ENCODE assay signal across 10 cellular contexts in the genomic region with DNA sequence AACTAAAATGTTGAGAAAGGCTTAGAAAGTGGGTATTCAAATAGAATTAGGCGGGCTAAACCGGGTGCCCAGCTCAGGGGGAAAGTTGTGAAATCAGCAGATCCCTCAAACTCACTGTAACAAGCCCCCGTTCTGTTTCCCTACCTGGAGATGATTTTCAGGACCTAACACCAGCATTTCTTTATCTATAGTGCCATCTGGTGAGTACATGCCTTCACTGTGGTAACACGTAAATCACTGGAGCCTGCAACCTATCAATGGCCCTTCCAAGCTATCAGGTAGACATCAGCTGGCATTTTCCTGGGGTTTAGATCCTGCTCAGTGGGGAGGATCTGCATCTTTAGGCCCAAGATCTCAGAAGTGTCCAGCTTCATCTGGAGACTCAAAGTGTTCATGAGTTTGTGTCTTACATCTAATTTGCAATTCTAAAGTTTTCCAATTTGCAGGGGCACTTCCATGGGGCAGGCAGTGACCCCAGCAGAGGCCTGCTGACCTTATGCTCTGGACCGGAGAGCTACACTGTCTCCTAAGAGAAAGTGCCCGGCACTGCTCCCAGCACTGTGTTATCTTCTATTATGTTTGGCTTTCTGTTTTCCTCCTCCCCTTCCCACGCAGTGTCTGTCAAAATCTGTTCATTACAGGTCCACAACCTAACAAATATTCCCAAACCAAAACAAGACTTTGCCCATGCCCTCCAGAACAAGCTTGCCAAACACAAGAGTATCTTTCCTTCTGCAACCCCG.
DNase-seq lines count a peak whose midpoint lies in the region; ATAC-seq and TF ChIP-seq lines count a peak whose summit lies in the region.
"Had no signal": no experiment of that assay in that cellular context is flagged by ENCODE, and none has a peak within 500 bp of the region (broad histone marks: within the 10 kb centered on the region; RNA-seq: fewer than 3 reads in every experiment).

No MANE protein-coding gene starts in this region.

- no peaks in the 10 kb centered on the region for H3K36me3 ChIP-seq in WERI-Rb-1
- H3K36me3 ChIP-seq in neuronal stem cell (replicated peaks in 1 of 2; ENCODE audit: control insufficient read depth in 2 of 2, insufficient read depth in 2 of 2, low read length in 2 of 2): no peaks in the 10 kb centered on the region
- no peaks in the 10 kb centered on the region for H3K36me3 ChIP-seq in gastroesophageal sphincter

- H3K14ac ChIP-seq in neuronal stem cell (ENCODE audit: low read length): no peak overlapping the region

- no peak for TF ChIP-seq EP300 in gastroesophageal sphincter (IDR thresholded peaks at IDR 0.05)

- H4K91ac ChIP-seq in neuronal stem cell (ENCODE audit: low read depth, low read length, poor library complexity): no peak overlapping the region

- TF ChIP-seq CTCF in NB4 (IDR thresholded peaks at IDR 0.05; ENCODE audit: low read depth, low read length) (no peak), WERI-Rb-1 (IDR thresholded peaks at IDR 0.05; ENCODE audit: low read depth, low read length) (peak; percentile 55), gastroesophageal sphincter (IDR thresholded peaks at IDR 0.05) (peak in 1 of 4 experiments; percentile 20), lower leg skin (IDR thresholded peaks at IDR 0.05) (no peak)

- H3K9me3 ChIP-seq in WERI-Rb-1 (ENCODE audit: severe bottlenecking): no peaks in the 10 kb centered on the region
- H3K9me3 ChIP-seq in neuronal stem cell (replicated peaks in 1 of 2; ENCODE audit: control insufficient read depth in 2 of 2, insufficient read depth in 1 of 2, low read depth in 1 of 2, low read length in 2 of 2): no peaks in the 10 kb centered on the region
- H3K9me3 ChIP-seq in gastroesophageal sphincter: no peaks in the 10 kb centered on the region

- H3K4me1 ChIP-seq in neuronal stem cell (ENCODE audit: control insufficient read depth in 2 of 2, insufficient read depth in 1 of 2, low read depth in 1 of 2, low read length in 2 of 2): peaks cover 4 to 8% of the 10 kb centered on the region in 2 donors
- H3K4me1 ChIP-seq in gastroesophageal sphincter: no peaks in the 10 kb centered on the region

- H3K27ac ChIP-seq in WERI-Rb-1 (no peak overlapping the region), neuronal stem cell (replicated peaks; ENCODE audit: low read length) (no peak overlapping the region), gastroesophageal sphincter (no peak overlapping the region)

- no peak for TF ChIP-seq POLR2A in NB4 (IDR thresholded peaks at IDR 0.05; ENCODE audit: extremely low read depth, insufficient read length)
- TF ChIP-seq POLR2A in gastroesophageal sphincter (IDR thresholded peaks at IDR 0.05): no peak
- TF ChIP-seq POLR2A in lower leg skin (IDR thresholded peaks at IDR 0.05): no peak

- H3K9ac ChIP-seq in neuronal stem cell (ENCODE audit: low read depth, low read length, poor library complexity): no peak overlapping the region

- H4K8ac ChIP-seq in neuronal stem cell (ENCODE audit: low read depth, low read length): no peak overlapping the region

- no peak overlapping the region for H2BK15ac ChIP-seq in neuronal stem cell (ENCODE audit: low read length)

- no peaks in the 10 kb centered on the region for H3K79me1 ChIP-seq in neuronal stem cell (ENCODE audit: low read depth, low read length)

- H2AK5ac ChIP-seq in neuronal stem cell (ENCODE audit: low read depth, low read length): no peak overlapping the region

- H2BK120ac ChIP-seq in neuronal stem cell (ENCODE audit: low read depth, low read length): no peak overlapping the region

- no peak overlapping the region for H3K4me2 ChIP-seq in neuronal stem cell (ENCODE audit: insufficient read depth, low read length, poor library complexity, severe bottlenecking)

- intact Hi-C loops in lower leg skin (cut with DNase I; ENCODE audit: low total_unique reads): no loop called here

- H2AFZ ChIP-seq in neuronal stem cell (ENCODE audit: low read length): no peak overlapping the region

- H3K23ac ChIP-seq in neuronal stem cell (ENCODE audit: low read depth, low read length, poor library complexity): no peak overlapping the region

- ATAC-seq in GM19463 (IDR thresholded peaks at IDR 0.05; ENCODE audit: unreplicated experiment) (no peak), gastroesophageal sphincter (no peak)

- H2BK5ac ChIP-seq in neuronal stem cell (ENCODE audit: low read length): no peak overlapping the region

- WGBS in neuronal stem cell (ENCODE audit: extremely low coverage in 2 of 2, insufficient read length in 2 of 2, insufficient replicate concordance in 1 of 2), 2 donors: no CpG with 5 or more reads among the region's 8 CpGs
- WGBS in gastroesophageal sphincter (ENCODE audit: low coverage in 1 of 2), 2 donors: 31 to 56% methylated on average over 3 to 7 of the region's 8 CpGs
- 44% methylated on average over 8 of the region's 8 CpGs for WGBS in lower leg skin, 2 donors

- no peak overlapping the region for H2BK12ac ChIP-seq in neuronal stem cell (ENCODE audit: low read length)

- DNase-seq in DMS 273 (lab: John Stamatoyannopoulos, UW; ENCODE audit: unreplicated experiment) (peak; percentile 66), DMS 273 treated with DMSO at 0.1 percent for 48 hours (lab: John Stamatoyannopoulos, UW) (no peak), NB4 (ENCODE audit: low read depth) (peak; percentile 30), WERI-Rb-1 (peak; percentile 39), neuronal stem cell (ENCODE audit: low spot score) (peak; percentile 14), lower leg skin (ENCODE audit: low spot score in 2 of 2) (no peak)
- DNase-seq: activated CD4-positive, CD25-positive, alpha-beta regulatory T cell treated with anti-CD3 and anti-CD28 coated beads, Interleukin-2, amount 50 U/mL, for 72 hours; NK-92 treated with Interleukin-12 subunit alpha and Interleukin-12 subunit beta, amount 100 ng/mL, for 24 hours had no signal

- H3K27me3 ChIP-seq in WERI-Rb-1 (ENCODE audit: insufficient read depth, low read depth, severe bottlenecking) (no peaks in the 10 kb centered on the region), neuronal stem cell (ENCODE audit: control insufficient read depth in 3 of 3, insufficient read depth in 3 of 3, low read depth in 1 of 3, low read length in 3 of 3) (no peaks in the 10 kb centered on the region), gastroesophageal sphincter (peaks cover 10% of the 10 kb centered on the region)

- no peak overlapping the region for H3K4ac ChIP-seq in neuronal stem cell (ENCODE audit: low read length)

- H3K18ac ChIP-seq in neuronal stem cell (ENCODE audit: low read length): no peak overlapping the region

- H3K4me3 ChIP-seq in NB4 (ENCODE audit: low read depth, low read length): no peak overlapping the region
- no peak overlapping the region for H3K4me3 ChIP-seq in WERI-Rb-1 (ENCODE audit: low read depth, low read length)
- no peak overlapping the region for H3K4me3 ChIP-seq in neuronal stem cell (ENCODE audit: low read length in 2 of 2)
- H3K4me3 ChIP-seq in gastroesophageal sphincter: no peak overlapping the region
- H3K4me3 ChIP-seq in lower leg skin (ENCODE audit: low read depth, poor library complexity, severe bottlenecking): no peak overlapping the region

Comparison
In these comparisons a context has a peak if more than half of its experiments do, and no peak if none do; other contexts are left out.
1. DNase-seq: peak in DMS 273 (single experiment), NB4 (single experiment), WERI-Rb-1 (single experiment) and neuronal stem cell (single experiment); none in DMS 273 treated with DMSO at 0.1 percent for 48 hours (single experiment) and lower leg skin (0 of 2).